Comparison of ENCODE assay signal across 8 cellular contexts in the genomic region with DNA sequence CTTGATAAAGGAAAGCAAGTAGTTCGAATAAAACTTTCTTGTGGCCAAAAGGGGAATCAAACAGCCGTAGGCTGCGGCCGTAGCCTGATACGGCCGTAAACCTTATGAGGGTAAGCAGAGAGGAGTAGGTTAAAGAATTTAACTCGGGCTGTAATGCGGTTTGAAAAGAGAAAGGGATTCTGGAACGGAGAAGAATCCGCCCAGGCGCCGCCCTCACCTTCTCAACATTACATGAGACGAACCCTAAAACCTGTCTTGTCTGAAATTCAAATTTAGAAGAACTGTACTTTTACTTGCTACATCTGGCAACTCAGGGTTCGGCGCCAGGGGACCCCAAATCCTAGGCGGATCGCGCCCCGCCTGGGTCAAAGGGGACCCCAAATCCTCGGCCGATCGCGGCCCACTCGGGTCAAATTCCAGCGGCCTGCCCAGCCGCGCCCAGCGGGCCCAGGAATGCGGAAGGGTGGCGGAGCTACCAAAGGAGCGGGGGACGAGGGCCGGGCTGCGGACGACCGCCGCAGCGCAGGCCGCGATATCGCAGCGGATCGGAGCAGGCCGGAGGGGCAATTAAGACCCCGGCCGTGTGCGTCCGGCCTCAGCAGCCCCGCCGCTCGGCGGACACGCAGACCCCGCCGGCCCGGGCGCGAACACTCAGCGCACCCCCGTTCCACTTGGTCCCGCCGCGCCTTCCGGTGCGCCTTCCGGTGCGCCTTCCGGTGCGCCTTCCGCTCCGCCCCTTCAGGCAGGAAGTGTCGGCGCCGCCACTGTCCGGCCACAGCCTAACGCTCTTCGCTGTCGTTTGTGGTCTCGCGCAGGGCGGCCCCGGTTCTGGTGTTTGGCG. TPM values are rescaled to one million over a fixed set of nuclear protein-coding genes. Genes with fewer than 3 reads are reported as not detected.
DNase-seq lines count a peak whose midpoint lies in the region; ATAC-seq and TF ChIP-seq lines count a peak whose summit lies in the region.

A gene (plus strand): TSS at position 741 of the 841 bp plus-strand sequence. CDS start 10,766 bp downstream, outside the sequence.

- POLR2A ChIA-PET in A673 (lab: Charles Lee; ENCODE audit: low non-redundant PET): no interaction called here

- intact Hi-C loops in A673 (cut with micrococcal nuclease; ENCODE audit: unreplicated experiment): no loop called here
- intact Hi-C loops in left colon (cut with DNase I, micrococcal nuclease): no loop called here

- H3K4me3 ChIP-seq in A673 (ENCODE audit: low read depth, low read length, poor library complexity, severe bottlenecking) (peak within 1 kb of the TSS; percentile 94), choroid plexus epithelial cell (ENCODE audit: low read depth, low read length) (peak within 1 kb of the TSS; percentile 83)

- H3K27me3 ChIP-seq in A673 (replicated peaks; ENCODE audit: insufficient read depth, low read depth, low read length, poor library complexity): no peaks in the 10 kb centered on the region

- peak; percentile 86 for ATAC-seq in GM18517 (IDR thresholded peaks at IDR 0.05; ENCODE audit: unreplicated experiment)
- peak; percentile 91 for ATAC-seq in HG03039 (IDR thresholded peaks at IDR 0.05; ENCODE audit: unreplicated experiment)
- peak; percentile 80 for ATAC-seq in left colon

- peak within 1 kb of the TSS; percentile 99 for H3K27ac ChIP-seq in A673 (ENCODE audit: low read depth, low read length, poor library complexity, severe bottlenecking)

- no peaks in the 10 kb centered on the region for H3K9me3 ChIP-seq in A673 (ENCODE audit: low read depth, low read length, poor library complexity, severe bottlenecking)

- DNase-seq in A673 (ENCODE audit: low spot score): peak; percentile 89
- peak; percentile 86 for DNase-seq in NCI-H2227 (lab: John Stamatoyannopoulos, UW; ENCODE audit: unreplicated experiment)
- DNase-seq in activated CD4-positive, alpha-beta T cell treated with anti-CD3 and anti-CD28 coated beads for 24 hours (ENCODE audit: low read depth in 2 of 2): peak; percentile 54 to 60
- peak; percentile 79 for DNase-seq in choroid plexus epithelial cell (ENCODE audit: low read depth)
- peak; percentile 83 to 91 for DNase-seq in left colon
- DNase-seq in stimulated activated CD4-positive, alpha-beta T cell treated with anti-CD3 and anti-CD28 coated beads, Interleukin-1b, Interleukin-23, amount 100 ng/mL, for 48 hours: peak; percentile 77

- peaks cover 19% of the 10 kb centered on the region for H3K36me3 ChIP-seq in A673 (ENCODE audit: insufficient read depth, low read length, poor library complexity, severe bottlenecking)

- TF ChIP-seq CTCF in A673 (conservative IDR thresholded peaks at IDR 0.05; ENCODE audit: low read depth, low read length): no peak
- peak; percentile 1 for TF ChIP-seq CTCF in choroid plexus epithelial cell (conservative IDR thresholded peaks at IDR 0.05; ENCODE audit: low read depth, low read length)

- H3K4me1 ChIP-seq in A673 (ENCODE audit: insufficient read depth, low read length, poor library complexity, severe bottlenecking): peaks cover 27% of the 10 kb centered on the region

- CTCF ChIA-PET in A673 (lab: Charles Lee): no interaction called here

- no TSS peak for BruUV-seq in A673 (replicated peaks; lab: Mats Ljungman, UMichigan)

RNA-seq across cellular contexts. Expression of the gene that starts here (rescaled TPM):
- total RNA-seq in A673 (2021) (303 and 389 TPM in 2 replicates), left colon (100 to 1,000 TPM; 563 to 581 TPM)

Comparison
In these comparisons a context has a peak if more than half of its experiments do, and no peak if none do; other contexts are left out.
1. Peak in every context shown above with its lines: DNase-seq, ATAC-seq, H3K4me3 ChIP-seq and H3K27ac ChIP-seq.